ENCODE assay signal across 13 cellular contexts in the genomic region with DNA sequence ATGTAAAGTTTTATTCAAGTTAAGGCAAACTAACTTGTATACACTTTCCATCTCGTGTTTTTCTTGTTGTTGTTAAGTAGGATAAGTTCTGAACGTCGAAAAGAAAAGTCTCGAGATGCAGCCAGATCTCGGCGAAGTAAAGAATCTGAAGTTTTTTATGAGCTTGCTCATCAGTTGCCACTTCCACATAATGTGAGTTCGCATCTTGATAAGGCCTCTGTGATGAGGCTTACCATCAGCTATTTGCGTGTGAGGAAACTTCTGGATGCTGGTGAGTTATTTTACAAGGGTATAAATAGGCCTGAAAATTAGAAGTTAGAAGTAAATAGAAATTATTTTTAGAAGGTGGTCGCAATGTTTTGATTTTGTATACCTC. TPM values are rescaled to one million over a fixed set of nuclear protein-coding genes. Genes with fewer than 3 reads are reported as not detected.
A peak's percentile ranks its signal among the peaks of the same experiment; 100 is the strongest.
DNase-seq lines count a peak whose midpoint lies in the region; ATAC-seq, FAIRE-seq and TF ChIP-seq lines count a peak whose summit lies in the region.
"Had no signal": no experiment of that assay in that cellular context is flagged by ENCODE, and none has a peak within 500 bp of the region (broad histone marks: within the 10 kb centered on the region; RNA-seq: fewer than 3 reads in every experiment).

No MANE protein-coding gene starts in this region.

- no peak overlapping the region for H3K27ac ChIP-seq in CD8-positive, alpha-beta memory T cell (ENCODE audit: low read depth, low read length)
- H3K27ac ChIP-seq in astrocyte (ENCODE audit: low read depth, low read length) = no peak overlapping the region

- no peaks in the 10 kb centered on the region for H3K9me3 Mint-ChIP-seq in CD8-positive, alpha-beta memory T cell
- H3K9me3 Mint-ChIP-seq in IgD-negative memory B cell = no peaks in the 10 kb centered on the region
- no peaks in the 10 kb centered on the region for H3K9me3 Mint-ChIP-seq in astrocyte (ENCODE audit: unreplicated experiment)
- no peaks in the 10 kb centered on the region for H3K9me3 Mint-ChIP-seq in natural killer cell

- CTCF ChIA-PET in CD8-positive, alpha-beta memory T cell (lab: Charles Lee) = interaction anchor here (0.6 to 1.6 kb wide), 7 partner anchors 10 to 427 kb away, joined by 3 to 6 read pairs (median 4); no protein-coding TSS in a partner anchor

- no peak overlapping the region for H2AFZ ChIP-seq in astrocyte (ENCODE audit: low read depth, low read length)

- H3K27me3 Mint-ChIP-seq in CD8-positive, alpha-beta memory T cell = no peaks in the 10 kb centered on the region
- H3K27me3 Mint-ChIP-seq in IgD-negative memory B cell (no peaks in the 10 kb centered on the region), astrocyte (ENCODE audit: low read depth, unreplicated experiment) (no peaks in the 10 kb centered on the region), natural killer cell (ENCODE audit: low read depth in 2 of 2) (no peaks in the 10 kb centered on the region)

- H3K4me1 ChIP-seq in CD8-positive, alpha-beta memory T cell (ENCODE audit: insufficient read depth, low read length) = peaks cover 46% of the 10 kb centered on the region
- H3K4me1 ChIP-seq in astrocyte (ENCODE audit: insufficient read depth, low read length) = peaks cover 7% of the 10 kb centered on the region

- no peak overlapping the region for H3K4me3 ChIP-seq in CD8-positive, alpha-beta memory T cell (ENCODE audit: low read length)
- no peak overlapping the region for H3K4me3 ChIP-seq in astrocyte (ENCODE audit: insufficient read depth, low read depth, low read length)
- H3K4me3 ChIP-seq: K562 had no signal

- peaks cover 100% of the 10 kb centered on the region for H3K79me2 ChIP-seq in astrocyte (ENCODE audit: insufficient read depth, low read length)

- H3K36me3 Mint-ChIP-seq in CD8-positive, alpha-beta memory T cell = peaks cover 0 to 34% (median 8%) of the 10 kb centered on the region in 3 donors
- peaks cover 10% of the 10 kb centered on the region for H3K36me3 Mint-ChIP-seq in IgD-negative memory B cell
- peaks cover 12% of the 10 kb centered on the region for H3K36me3 Mint-ChIP-seq in astrocyte (ENCODE audit: low read depth, unreplicated experiment)
- peaks cover 11% of the 10 kb centered on the region for H3K36me3 Mint-ChIP-seq in natural killer cell

- H3K4me2 ChIP-seq in astrocyte (ENCODE audit: low read length) = no peak overlapping the region

- ATAC-seq in natural killer cell = peak in 1 of 3 donors; percentile 14
- no peak for ATAC-seq in HG03108 (IDR thresholded peaks at IDR 0.05; ENCODE audit: unreplicated experiment)

- POLR2A ChIA-PET in CD8-positive, alpha-beta memory T cell (lab: Charles Lee) = interaction anchor here (0.5 to 1.3 kb wide), 4 partner anchors 9 to 448 kb away, joined by 3 to 8 read pairs (median 6); a partner anchor contains a TSS

- FAIRE-seq in astrocyte (lab: Jason Lieb, UNC) = no peak
- FAIRE-seq: K562 had no signal

- peaks cover 12% of the 10 kb centered on the region for H3K36me3 ChIP-seq in CD8-positive, alpha-beta memory T cell (ENCODE audit: insufficient read depth, low read length)
- peaks cover 39% of the 10 kb centered on the region for H3K36me3 ChIP-seq in astrocyte (ENCODE audit: insufficient read depth, low read length)

- no peaks in the 10 kb centered on the region for H3K27me3 ChIP-seq in CD8-positive, alpha-beta memory T cell (ENCODE audit: insufficient read depth, low read length, poor library complexity, severe bottlenecking)
- H3K27me3 ChIP-seq in astrocyte (ENCODE audit: insufficient read depth, low read length) = no peaks in the 10 kb centered on the region

- peaks cover 87% of the 10 kb centered on the region for H4K20me1 ChIP-seq in astrocyte (ENCODE audit: insufficient read depth, low read length)

- TF ChIP-seq CTCF in astrocyte (IDR thresholded peaks at IDR 0.05; ENCODE audit: insufficient read depth, low read depth, low read length) (no peak), natural killer cell (IDR thresholded peaks at IDR 0.05) (no peak)

- H3K4me3 Mint-ChIP-seq in CD8-positive, alpha-beta memory T cell = peak overlapping the region in 3 of 7 donors; percentile 19 to 54 (median 30)
- H3K4me3 Mint-ChIP-seq in IgD-negative memory B cell (peak overlapping the region; percentile 54 to 87 (median 70)), astrocyte (ENCODE audit: unreplicated experiment) (no peak overlapping the region), natural killer cell (peak overlapping the region; percentile 76)

- no peak overlapping the region for H3K9ac ChIP-seq in astrocyte (ENCODE audit: low read length)

- no peaks in the 10 kb centered on the region for H3K9me3 ChIP-seq in CD8-positive, alpha-beta memory T cell (ENCODE audit: low read length)
- H3K9me3 ChIP-seq in astrocyte (ENCODE audit: insufficient read depth, low read depth, low read length) = no peaks in the 10 kb centered on the region

- DNase-seq in CD8-positive, alpha-beta memory T cell = no peak
- DNase-seq in astrocyte (ENCODE audit: low read depth) (peak; percentile 39), natural killer cell (no peak), NCI-H1048 (lab: John Stamatoyannopoulos, UW) (no peak), NOMO-1 treated with DMSO at 0.1 percent for 48 hours (lab: John Stamatoyannopoulos, UW; ENCODE audit: unreplicated experiment) (no peak)
- no peak for DNase-seq in stimulated activated CD4-positive, alpha-beta T cell treated with anti-CD3 and anti-CD28 coated beads, Interleukin-4, amount 100 ng/mL, for 4 hours
- DNase-seq: activated CD4-positive, CD25-positive, alpha-beta regulatory T cell; DMS53; RPMI8226; stimulated activated CD4-positive, alpha-beta T cell treated with anti-CD3 and anti-CD28 coated beads, Interleukin-4, amount 100 ng/mL, for 24 hours had no signal

- H3K27ac Mint-ChIP-seq in CD8-positive, alpha-beta memory T cell = peak overlapping the region in 7 of 8 donors; percentile 2 to 89 (median 60)
- H3K27ac Mint-ChIP-seq in IgD-negative memory B cell (peak overlapping the region; percentile 88 to 97 (median 91)), astrocyte (ENCODE audit: unreplicated experiment) (no peak overlapping the region), natural killer cell (peak overlapping the region; percentile 76 to 87)

- intact Hi-C loops in natural killer cell (cut with micrococcal nuclease) = no loop called here

- peaks cover 57 to 81% (median 79%) of the 10 kb centered on the region in 3 donors for H3K4me1 Mint-ChIP-seq in CD8-positive, alpha-beta memory T cell
- peaks cover 47 to 57% (median 55%) of the 10 kb centered on the region in 3 donors for H3K4me1 Mint-ChIP-seq in IgD-negative memory B cell
- H3K4me1 Mint-ChIP-seq in astrocyte (ENCODE audit: low read depth, unreplicated experiment) = peaks cover 57% of the 10 kb centered on the region
- peaks cover 44 to 49% of the 10 kb centered on the region in 2 donors for H3K4me1 Mint-ChIP-seq in natural killer cell

RNA-seq across cellular contexts. Expression of a gene that starts 25.0 kb away (rescaled TPM):
- 100 to 1,000 TPM; 130 to 139 TPM for total RNA-seq in CD8-positive, alpha-beta memory T cell
- polyA plus RNA-seq in CD8-positive, alpha-beta memory T cell = 49.6 TPM
- 88.0 TPM for polyA plus RNA-seq in IgD-negative memory B cell
- total RNA-seq in astrocyte = 435 and 475 TPM in 2 replicates
- 100 to 1,000 TPM; 174 to 184 (median 177) TPM for total RNA-seq in natural killer cell

RNA-seq across cellular contexts. Expression of a gene that starts 41.9 kb away (rescaled TPM):
- 1 to 10 TPM; 7.0 to 8.5 TPM for total RNA-seq in CD8-positive, alpha-beta memory T cell
- 4.8 TPM for polyA plus RNA-seq in CD8-positive, alpha-beta memory T cell
- 5.2 TPM for polyA plus RNA-seq in IgD-negative memory B cell
- total RNA-seq in astrocyte (12.9 and 14.1 TPM in 2 replicates), natural killer cell (1 to 10 TPM; 2.2 to 2.4 (median 2.2) TPM)
